ENCODE assay signal across 10 cellular contexts in the genomic region with DNA sequence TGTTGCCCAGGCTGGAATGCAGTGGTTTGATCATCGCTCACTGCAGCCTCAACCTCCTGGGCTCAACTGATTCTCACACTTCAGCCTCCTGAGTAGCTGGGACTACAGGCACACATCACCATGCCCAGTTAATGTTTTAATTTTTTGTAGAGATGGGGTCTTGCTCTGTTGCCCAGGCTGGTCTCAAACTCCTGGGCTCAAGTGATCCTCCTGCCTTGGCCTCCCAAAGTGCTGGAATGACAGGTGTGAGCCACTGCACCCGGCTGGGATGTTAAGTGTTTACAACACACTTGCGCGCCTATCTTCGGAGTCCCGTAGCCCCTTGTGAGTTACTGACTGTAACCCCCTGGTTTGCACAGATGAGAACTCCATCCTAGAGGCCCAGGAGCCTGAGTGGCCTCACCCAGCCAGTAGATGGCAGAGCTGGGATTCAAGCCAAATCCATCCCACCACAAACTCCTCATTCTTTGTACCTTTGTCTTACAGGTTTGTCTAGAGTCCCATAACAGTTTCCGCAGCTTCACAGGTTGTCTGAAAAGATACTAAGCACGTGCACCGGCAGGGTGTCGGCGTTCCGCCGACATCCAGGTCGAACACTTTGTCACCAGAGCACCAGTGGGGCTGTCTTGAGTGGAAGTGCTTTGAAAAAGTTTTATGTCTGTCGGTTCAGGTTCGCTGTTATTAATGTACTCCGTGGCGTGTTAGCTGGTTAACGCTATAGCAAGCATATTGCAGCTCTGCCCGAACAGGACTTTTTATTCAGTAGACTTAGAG. TPM values are rescaled to one million over a fixed set of nuclear protein-coding genes. Genes with fewer than 3 reads are reported as not detected.
DNase-seq lines count a peak whose midpoint lies in the region; ATAC-seq and TF ChIP-seq lines count a peak whose summit lies in the region.
"Had no signal": no experiment of that assay in that cellular context is flagged by ENCODE, and none has a peak within 500 bp of the region (broad histone marks: within the 10 kb centered on the region; RNA-seq: fewer than 3 reads in every experiment).

No MANE protein-coding gene starts in this region.

- H3K9me3 Mint-ChIP-seq in CD14-positive monocyte (peaks cover 0 to 2% (median 0%) of the 10 kb centered on the region in 7 donors), glutamatergic neuron (ENCODE audit: unreplicated experiment) (peaks cover 3% of the 10 kb centered on the region)

- H3K9me3 ChIP-seq in OCI-LY7 (ENCODE audit: low read length): no peaks in the 10 kb centered on the region
- H3K9me3 ChIP-seq: stomach had no signal

- H3K36me3 Mint-ChIP-seq in CD14-positive monocyte (peaks cover 0 to 6% of the 10 kb centered on the region in 2 donors), glutamatergic neuron (ENCODE audit: unreplicated experiment) (peaks cover 4% of the 10 kb centered on the region)

- H3K4me3 ChIP-seq in OCI-LY7 (ENCODE audit: low read depth, low read length, poor library complexity, severe bottlenecking): no peak overlapping the region
- H3K4me3 ChIP-seq: stomach had no signal

- CTCF ChIA-PET in OCI-LY7 (lab: Charles Lee; ENCODE audit: unreplicated experiment): no interaction called here

- no peaks in the 10 kb centered on the region for H4K20me1 ChIP-seq in OCI-LY7 (ENCODE audit: insufficient read depth, low read length)

- BruUV-seq in OCI-LY7 (replicated peaks; lab: Mats Ljungman, UMichigan): no TSS peak

- ATAC-seq in HG03025 (IDR thresholded peaks at IDR 0.05; ENCODE audit: low FRiP score, unreplicated experiment) (no peak), GM19023 (IDR thresholded peaks at IDR 0.05; ENCODE audit: unreplicated experiment) (no peak)

- peaks cover 72% of the 10 kb centered on the region for H3K4me1 ChIP-seq in OCI-LY7 (ENCODE audit: insufficient read depth, low read length, poor library complexity, severe bottlenecking)
- H3K4me1 ChIP-seq: stomach had no signal

- no peak for DNase-seq in CD14-positive monocyte (ENCODE audit: low spot score)
- DNase-seq in OCI-LY7 (ENCODE audit: low spot score): peak; percentile 75
- DNase-seq in glutamatergic neuron: no peak
- no peak for DNase-seq in T-helper 2 cell
- no peak for DNase-seq in AG08395 (ENCODE audit: low spot score)
- DNase-seq: stomach, T-helper 9 cell had no signal

- peak overlapping the region; percentile 39 for H3K4me2 ChIP-seq in OCI-LY7 (ENCODE audit: low read length)

- POLR2A ChIA-PET in OCI-LY7 (lab: Charles Lee): interaction anchor here (0.6 to 1.0 kb wide), 2 partner anchors 10 to 165 kb away, joined by 3 to 5 read pairs; no protein-coding TSS in a partner anchor

- H3K27me3 Mint-ChIP-seq in CD14-positive monocyte (ENCODE audit: low read depth in 3 of 3) (peaks cover 1 to 4% (median 3%) of the 10 kb centered on the region in 3 donors), glutamatergic neuron (ENCODE audit: unreplicated experiment) (peaks cover 4% of the 10 kb centered on the region)

- H3K36me3 ChIP-seq in OCI-LY7 (ENCODE audit: insufficient read depth, low read length): no peaks in the 10 kb centered on the region
- H3K36me3 ChIP-seq: stomach had no signal

- H3K27ac Mint-ChIP-seq in CD14-positive monocyte (peak overlapping the region in 6 of 7 donors; percentile 73 to 88 (median 79)), glutamatergic neuron (ENCODE audit: unreplicated experiment) (no peak overlapping the region)

- H2AFZ ChIP-seq in OCI-LY7 (ENCODE audit: low read length): peak overlapping the region; percentile 5; the same call in 1 of the 2 replicates

- H3K4me3 Mint-ChIP-seq in CD14-positive monocyte (peak overlapping the region in 1 of 2 donors; percentile 26), glutamatergic neuron (ENCODE audit: unreplicated experiment) (no peak overlapping the region)

- no peaks in the 10 kb centered on the region for H3K79me2 ChIP-seq in OCI-LY7 (ENCODE audit: insufficient read depth, low read depth, low read length)

- H3K4me1 Mint-ChIP-seq in CD14-positive monocyte: peaks cover 33% of the 10 kb centered on the region
- H3K4me1 Mint-ChIP-seq in glutamatergic neuron (ENCODE audit: low read depth, unreplicated experiment): no peaks in the 10 kb centered on the region

- peak; percentile 41 for TF ChIP-seq CTCF in CD14-positive monocyte (IDR thresholded peaks at IDR 0.05)
- peak; percentile 60 for TF ChIP-seq CTCF in GM12874 (IDR thresholded peaks at IDR 0.05; ENCODE audit: insufficient read depth, low read depth, low read length)
- peak; percentile 85 for TF ChIP-seq CTCF in OCI-LY7 (conservative IDR thresholded peaks at IDR 0.05; ENCODE audit: low read length)
- peak; percentile 13 for TF ChIP-seq CTCF in glutamatergic neuron (IDR thresholded peaks at IDR 0.05; ENCODE audit: partially characterized antibody, unreplicated experiment)

- intact Hi-C loops in CD14-positive monocyte (cut with micrococcal nuclease) (loop anchor here (1.0 to 10.0 kb wide), 3 partner anchors 13 to 48 kb away; a partner anchor contains a TSS), OCI-LY7 (cut with micrococcal nuclease; ENCODE audit: unreplicated experiment) (loop anchor here (1.0 to 2.0 kb wide), 2 partner anchors 24 to 42 kb away; no protein-coding TSS in a partner anchor)

- H3K27ac ChIP-seq in OCI-LY7 (ENCODE audit: low read depth, low read length, poor library complexity, severe bottlenecking): peak overlapping the region; percentile 26
- H3K27ac ChIP-seq: stomach had no signal

- H3K9me2 ChIP-seq in OCI-LY7 (ENCODE audit: insufficient read depth, low read length): no peaks in the 10 kb centered on the region

RNA-seq across cellular contexts. Expression of a gene that starts 14.7 kb away (rescaled TPM):
- not detected for polyA plus RNA-seq in CD14-positive monocyte
- total RNA-seq in OCI-LY7 (2014; rRNA removed; shearing (Covaris generic)): 4.6 and 6.2 TPM in 2 replicates
- total RNA-seq in OCI-LY7 (2022) (8.4 and 10.1 TPM in 2 replicates), glutamatergic neuron (ENCODE audit: unreplicated experiment) (not detected)

RNA-seq across cellular contexts. Expression of a gene that starts 22.3 kb away (rescaled TPM):
- under 1 TPM; 0.24 to 0.88 TPM for polyA plus RNA-seq in CD14-positive monocyte
- total RNA-seq in OCI-LY7 (2014; rRNA removed; shearing (Covaris generic)): 312 and 413 TPM in 2 replicates
- total RNA-seq in OCI-LY7 (2022) (972 TPM in 2 replicates), glutamatergic neuron (ENCODE audit: unreplicated experiment) (not detected)

RNA-seq across cellular contexts. Expression of a gene that starts 24.3 kb away (rescaled TPM):
- not detected for polyA plus RNA-seq in CD14-positive monocyte
- total RNA-seq in OCI-LY7 (2014; rRNA removed; shearing (Covaris generic)): 0.19 TPM in 1 of 2 replicates, not detected in the other
- total RNA-seq in OCI-LY7 (2022) (0.83 and 0.89 TPM in 2 replicates), glutamatergic neuron (ENCODE audit: unreplicated experiment) (not detected)

RNA-seq across cellular contexts. Expression of a gene that starts 37.9 kb away (rescaled TPM):
- 1 to 10 TPM; 2.7 to 5.0 TPM for polyA plus RNA-seq in CD14-positive monocyte
- total RNA-seq in OCI-LY7 (2014; rRNA removed; shearing (Covaris generic)): 100.0 and 105 TPM in 2 replicates
- total RNA-seq in OCI-LY7 (2022): 155 and 181 TPM in 2 replicates
- total RNA-seq in glutamatergic neuron (ENCODE audit: unreplicated experiment): 132 TPM

RNA-seq across cellular contexts. Expression of a gene that starts 41.0 kb away (rescaled TPM):
- polyA plus RNA-seq in CD14-positive monocyte: not detected
- total RNA-seq in OCI-LY7 (2014; rRNA removed; shearing (Covaris generic)): 8.5 and 11.4 TPM in 2 replicates
- total RNA-seq in OCI-LY7 (2022) (9.8 and 11.6 TPM in 2 replicates), glutamatergic neuron (ENCODE audit: unreplicated experiment) (not detected)
- polyA plus RNA-seq: stomach had no signal

Comparison
In these comparisons a context has a peak if more than half of its experiments do, and no peak if none do; other contexts are left out.
1. CTCF ChIP-seq: peak in every context shown above with its lines; median percentile 85 in OCI-LY7; 60 in GM12874; 41 in CD14-positive monocyte; 13 in glutamatergic neuron.
2. RNA of a gene that starts 22.3 kb away (total RNA-seq): 312 to 972 TPM in OCI-LY7; not detected in glutamatergic neuron (single experiment); every median in the first group is over 100 times any median in the second.